In genomic region chr18:75209129-75209951, GRCh38 we compare ENCODE assay signal across 8 cellular contexts. TPM values are rescaled to one million over a fixed set of nuclear protein-coding genes. Genes with fewer than 3 reads are reported as not detected.
DNase-seq lines count a peak whose midpoint lies in the region; ATAC-seq and TF ChIP-seq lines count a peak whose summit lies in the region.

Gene PTGR3 (minus strand): TSS chr18:75209139. CDS start chr18:75209058, 81 bp downstream.

- peaks cover 8 to 31% of the 10 kb centered on the region in 2 donors for H3K36me3 Mint-ChIP-seq in CD4-positive, alpha-beta memory T cell

- no peak for TF ChIP-seq CTCF in lung (IDR thresholded peaks at IDR 0.05; ENCODE audit: control extremely low read depth, extremely low read depth)

- peak within 1 kb of the TSS; percentile 96 to 100 (median 100) for H3K4me3 Mint-ChIP-seq in CD4-positive, alpha-beta memory T cell

- no peaks in the 10 kb centered on the region for H3K9me3 ChIP-seq in CD4-positive, alpha-beta memory T cell (ENCODE audit: control insufficient read depth in 1 of 2, low read length in 2 of 2)
- no peaks in the 10 kb centered on the region for H3K9me3 ChIP-seq in lung (ENCODE audit: control insufficient read depth in 2 of 2, insufficient read depth in 1 of 2, low read length in 1 of 2)

- ATAC-seq in GM19463 (IDR thresholded peaks at IDR 0.05; ENCODE audit: unreplicated experiment) (peak; percentile 43), lung (ENCODE audit: insufficient read depth, low FRiP score) (peak; percentile 56)

- peaks cover 0 to 4% (median 0%) of the 10 kb centered on the region in 8 donors for H3K9me3 Mint-ChIP-seq in CD4-positive, alpha-beta memory T cell

- POLR2A ChIA-PET in CD4-positive, alpha-beta memory T cell (lab: Charles Lee; ENCODE audit: partially characterized antibody) = interaction anchor here (0.6 to 6.5 kb wide), 14 partner anchors 12 to 613 kb away, joined by 3 to 61 read pairs (median 5); partner anchors contain the start of gene ZNF407

- H3K4me1 ChIP-seq in CD4-positive, alpha-beta memory T cell (ENCODE audit: insufficient read depth, low read length) = peaks cover 62% of the 10 kb centered on the region
- peaks cover 8 to 15% of the 10 kb centered on the region in 2 donors for H3K4me1 ChIP-seq in lung (ENCODE audit: control insufficient read depth in 2 of 2, insufficient read depth in 2 of 2, low read length in 2 of 2)

- peak within 1 kb of the TSS; percentile 80 for H3K27ac ChIP-seq in CD4-positive, alpha-beta memory T cell (ENCODE audit: low read depth, low read length)
- H3K27ac ChIP-seq in lung (ENCODE audit: low read depth in 1 of 2, low read length in 1 of 2) = peak within 1 kb of the TSS; percentile 99

- DNase-seq in CD4-positive, alpha-beta memory T cell = peak; percentile 78 to 89 (median 80)
- peak; percentile 63 for DNase-seq in HK-2 (ENCODE audit: unreplicated experiment)
- peak; percentile 80 for DNase-seq in NK-92 treated with Interleukin-12 subunit alpha and Interleukin-12 subunit beta, amount 100 ng/mL, for 24 hours (lab: John Stamatoyannopoulos, UW)
- DNase-seq in activated CD8-positive, alpha-beta memory T cell treated with anti-CD3 and anti-CD28 coated beads for 24 hours = peak; percentile 90
- peak; percentile 67 for DNase-seq in effector CD4-positive, alpha-beta T cell
- DNase-seq in lung (ENCODE audit: low spot score) = peak; percentile 89
- peak; percentile 59 to 72 (median 69) for DNase-seq in stimulated activated CD4-positive, alpha-beta T cell treated with anti-CD3 and anti-CD28 coated beads, TNF-alpha, amount 100 ng/mL, for 48 hours (ENCODE audit: low read depth in 3 of 3)

- peak within 1 kb of the TSS; percentile 93 to 99 (median 97) for H3K27ac Mint-ChIP-seq in CD4-positive, alpha-beta memory T cell

- no peaks in the 10 kb centered on the region for H3K27me3 ChIP-seq in CD4-positive, alpha-beta memory T cell (ENCODE audit: insufficient read depth, low read length)
- H3K27me3 ChIP-seq in lung (ENCODE audit: control insufficient read depth, insufficient read depth) = no peaks in the 10 kb centered on the region

- 0 to 1% methylated on average over 52 to 87 of the region's 88 CpGs for WGBS in lung, 2 donors

- intact Hi-C loops in CD4-positive, alpha-beta memory T cell (cut with micrococcal nuclease) = loop anchor here (2.0 to 5.0 kb wide), 2 partner anchors 217 to 713 kb away; partner anchors contain the start of gene CNDP2

- H3K36me3 ChIP-seq in CD4-positive, alpha-beta memory T cell (ENCODE audit: insufficient read depth, low read length) = no peaks in the 10 kb centered on the region
- no peaks in the 10 kb centered on the region for H3K36me3 ChIP-seq in lung (ENCODE audit: control insufficient read depth in 2 of 2, insufficient read depth in 2 of 2, low read length in 2 of 2)

- CTCF ChIA-PET in CD4-positive, alpha-beta memory T cell (lab: Charles Lee; ENCODE audit: partially characterized antibody) = interaction anchor here (1.0 to 2.6 kb wide), 2 partner anchors 35 to 612 kb away, joined by 3 to 22 read pairs; partner anchors contain the start of gene ZNF407

- peak within 1 kb of the TSS; percentile 91 to 96 for H3K4me3 ChIP-seq in CD4-positive, alpha-beta memory T cell (ENCODE audit: low read length in 2 of 2)
- peak within 1 kb of the TSS; percentile 73 for H3K4me3 ChIP-seq in lung

- H3K27me3 Mint-ChIP-seq in CD4-positive, alpha-beta memory T cell = peaks cover 0 to 2% of the 10 kb centered on the region in 2 donors

- H3K4me1 Mint-ChIP-seq in CD4-positive, alpha-beta memory T cell = peaks cover 46 to 73% (median 56%) of the 10 kb centered on the region in 4 donors

RNA-seq across cellular contexts. Expression of gene PTGR3, which starts in this region (rescaled TPM):
- total RNA-seq in CD4-positive, alpha-beta memory T cell = 10 to 100 TPM; 55.9 to 56.7 TPM
- 10 to 100 TPM; 21.0 to 29.3 TPM for polyA plus RNA-seq in CD4-positive, alpha-beta memory T cell
- 10 to 100 TPM; 21.7 to 22.2 TPM for total RNA-seq in lung
- 10 to 100 TPM; 10.1 to 21.2 TPM for polyA plus RNA-seq in lung

Comparison
In these comparisons a context has a peak if more than half of its experiments do, and no peak if none do; other contexts are left out.
1. Peak in every context shown above with its lines: DNase-seq, ATAC-seq, H3K4me3 ChIP-seq and H3K27ac ChIP-seq.